In the genomic region with DNA sequence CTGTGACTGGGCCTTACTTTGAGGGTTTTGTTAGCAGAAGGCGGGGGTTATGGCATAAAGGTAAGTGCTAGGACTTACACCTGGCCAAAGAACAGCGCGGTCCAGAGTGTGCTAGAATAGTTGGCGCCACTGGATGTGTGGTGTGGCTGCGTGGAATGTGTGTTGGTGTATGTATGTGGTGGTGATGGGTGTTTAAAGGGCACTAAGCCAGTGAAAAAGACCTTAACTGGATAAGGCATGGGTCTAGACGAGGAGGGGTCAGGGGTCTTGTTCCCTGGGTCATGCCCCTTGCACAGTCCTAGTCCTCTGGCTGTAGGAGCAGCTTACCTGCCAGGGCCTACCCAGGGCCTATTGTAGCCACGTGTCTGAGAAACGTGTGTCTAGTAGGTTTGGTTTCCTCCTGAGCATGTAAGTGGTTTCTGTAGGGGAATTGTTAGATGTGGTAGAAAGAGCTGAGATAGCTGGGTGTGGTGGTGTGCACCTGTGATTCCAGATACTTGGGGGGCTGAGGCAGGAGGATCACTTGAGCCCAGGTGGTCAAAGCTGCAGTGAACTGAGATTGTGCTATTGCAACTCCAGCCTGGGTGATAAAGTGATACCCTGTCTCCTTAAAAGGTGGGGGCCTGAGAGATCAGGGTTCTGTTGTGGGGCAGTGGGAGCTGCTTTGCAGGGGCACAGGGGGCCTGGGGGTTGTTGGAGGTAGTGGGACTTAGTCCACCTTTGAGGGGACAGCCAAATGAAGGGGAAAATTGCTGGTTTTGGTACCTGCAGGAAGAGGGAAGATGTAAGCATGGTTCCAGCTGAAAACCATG, we compare ENCODE assay signal across 13 cellular contexts. TPM values are rescaled to one million over a fixed set of nuclear protein-coding genes. Genes with fewer than 3 reads are reported as not detected.
DNase-seq lines count a peak whose midpoint lies in the region; ATAC-seq and TF ChIP-seq lines count a peak whose summit lies in the region.
"Had no signal": no experiment of that assay in that cellular context is flagged by ENCODE, and none has a peak within 500 bp of the region (broad histone marks: within the 10 kb centered on the region; RNA-seq: fewer than 3 reads in every experiment).

No MANE protein-coding gene starts in this region.

- no peak overlapping the region for H3K4me3 ChIP-seq in BE2C (ENCODE audit: low read depth, low read length)
- H3K4me3 ChIP-seq: coronary artery had no signal

- no peaks in the 10 kb centered on the region for H3K9me3 ChIP-seq in CD4-positive, alpha-beta T cell (ENCODE audit: control insufficient read depth, low read length)
- H3K9me3 ChIP-seq in BE2C: no peaks in the 10 kb centered on the region

- H3K27ac ChIP-seq in CD4-positive, alpha-beta T cell (ENCODE audit: low read depth, low read length): no peak overlapping the region
- H3K27ac ChIP-seq: coronary artery had no signal

- peak overlapping the region; percentile 10 for H3K27ac Mint-ChIP-seq in CD4-positive, alpha-beta T cell
- H3K27ac Mint-ChIP-seq in T-cell: peak overlapping the region; percentile 9 to 63
- H3K27ac Mint-ChIP-seq in glutamatergic neuron (ENCODE audit: unreplicated experiment): peak overlapping the region; percentile 44
- H3K27ac Mint-ChIP-seq: activated CD4-positive, alpha-beta memory T cell treated with anti-CD3 and anti-CD28 coated beads, Interleukin-2, amount 10 ng/mL, durations not matched to agents 7 days and 5 days had no signal

- peaks cover 31% of the 10 kb centered on the region for H3K36me3 ChIP-seq in BE2C

- TF ChIP-seq CTCF in CD4-positive, alpha-beta T cell (IDR thresholded peaks at IDR 0.05): no peak
- no peak for TF ChIP-seq CTCF in glutamatergic neuron (IDR thresholded peaks at IDR 0.05; ENCODE audit: partially characterized antibody, unreplicated experiment)
- TF ChIP-seq CTCF in BE2C (IDR thresholded peaks at IDR 0.05; ENCODE audit: low read depth, low read length): no peak

- no peaks in the 10 kb centered on the region for H3K27me3 ChIP-seq in CD4-positive, alpha-beta T cell (ENCODE audit: control insufficient read depth, insufficient read depth, low read length)
- no peaks in the 10 kb centered on the region for H3K27me3 ChIP-seq in BE2C

- no peak overlapping the region for H3K4me3 Mint-ChIP-seq in CD4-positive, alpha-beta T cell
- H3K4me3 Mint-ChIP-seq in T-cell (no peak overlapping the region), glutamatergic neuron (ENCODE audit: unreplicated experiment) (no peak overlapping the region)
- H3K4me3 Mint-ChIP-seq: activated CD4-positive, alpha-beta memory T cell treated with anti-CD3 and anti-CD28 coated beads, Interleukin-2, amount 10 ng/mL, durations not matched to agents 7 days and 5 days; neural crest cell had no signal

- peaks cover 43% of the 10 kb centered on the region for H3K36me3 Mint-ChIP-seq in CD4-positive, alpha-beta T cell (ENCODE audit: low read depth)
- H3K36me3 Mint-ChIP-seq in T-cell (peaks cover 31% of the 10 kb centered on the region), glutamatergic neuron (ENCODE audit: unreplicated experiment) (peaks cover 5% of the 10 kb centered on the region)

- no peaks in the 10 kb centered on the region for H3K9me3 Mint-ChIP-seq in CD4-positive, alpha-beta T cell
- H3K9me3 Mint-ChIP-seq in T-cell (no peaks in the 10 kb centered on the region), glutamatergic neuron (ENCODE audit: unreplicated experiment) (peaks cover 8% of the 10 kb centered on the region)
- H3K9me3 Mint-ChIP-seq: activated CD4-positive, alpha-beta memory T cell treated with anti-CD3 and anti-CD28 coated beads, Interleukin-2, amount 10 ng/mL, durations not matched to agents 7 days and 5 days had no signal

- peaks cover 30% of the 10 kb centered on the region for H3K4me1 Mint-ChIP-seq in CD4-positive, alpha-beta T cell (ENCODE audit: low read depth)
- H3K4me1 Mint-ChIP-seq in T-cell: peaks cover 27 to 34% (median 32%) of the 10 kb centered on the region in 3 donors
- H3K4me1 Mint-ChIP-seq in glutamatergic neuron (ENCODE audit: low read depth, unreplicated experiment): peaks cover 11% of the 10 kb centered on the region

- peak; percentile 33 for ATAC-seq in CD4-positive, alpha-beta T cell (ENCODE audit: poor library complexity)
- ATAC-seq in GM18498 (IDR thresholded peaks at IDR 0.05; ENCODE audit: unreplicated experiment) (peak; percentile 28), T-cell (replicated peaks in 1 of 4) (peak; percentile 38 to 61 (median 46)), GM19023 (IDR thresholded peaks at IDR 0.05; ENCODE audit: unreplicated experiment) (no peak)

- intact Hi-C loops in CD4-positive, alpha-beta T cell (cut with DNase I, micrococcal nuclease): no loop called here

- no peak for DNase-seq in CD4-positive, alpha-beta T cell
- DNase-seq in T-cell: peak in 1 of 34 experiments; percentile 5
- DNase-seq in glutamatergic neuron: no peak
- no peak for DNase-seq in AG08395 (ENCODE audit: low spot score)
- DNase-seq in BE2C: no peak
- DNase-seq in ureter (ENCODE audit: low spot score): no peak
- DNase-seq: activated CD4-positive, alpha-beta memory T cell treated with anti-CD3 and anti-CD28 coated beads, Interleukin-2, amount 10 ng/mL, durations not matched to agents 7 days and 5 days; NCI-H2171; OCI-M1 had no signal

- CTCF ChIA-PET in CD4-positive, alpha-beta T cell (lab: Charles Lee): no interaction called here
- CTCF ChIA-PET in T-cell (lab: Charles Lee): no interaction called here

- POLR2A ChIA-PET in CD4-positive, alpha-beta T cell (lab: Charles Lee): interaction anchor here (1.0 to 1.7 kb wide), 2 partner anchors 55 to 141 kb away, joined by 3 to 5 read pairs; partner anchors contain the start of gene HSPA4
- POLR2A ChIA-PET in T-cell (lab: Charles Lee): interaction anchor here in 1 of 2 donors (0.5 kb wide), 1 partner anchor 1523 kb away, joined by 7 read pairs; no protein-coding TSS in a partner anchor

- H3K4me1 ChIP-seq in BE2C: peaks cover 8% of the 10 kb centered on the region; the same call in 1 of the 2 replicates

- no peaks in the 10 kb centered on the region for H3K27me3 Mint-ChIP-seq in CD4-positive, alpha-beta T cell
- no peaks in the 10 kb centered on the region for H3K27me3 Mint-ChIP-seq in T-cell
- H3K27me3 Mint-ChIP-seq in glutamatergic neuron (ENCODE audit: unreplicated experiment): no peaks in the 10 kb centered on the region

RNA-seq across cellular contexts. Expression of gene HSPA4, which starts 55.2 kb away (rescaled TPM):
- 10 to 100 TPM; 42.2 to 44.7 TPM for total RNA-seq in CD4-positive, alpha-beta T cell
- total RNA-seq in T-cell (10 to 100 TPM; 47.0 to 55.3 (median 48.1) TPM), glutamatergic neuron (ENCODE audit: unreplicated experiment) (96.6 TPM), ureter (114 TPM)
- 76.1 TPM for polyA plus RNA-seq in BE2C (2012; ENCODE audit: insufficient read depth, insufficient read length, low read depth)
